19 cellular contexts compared by ENCODE assay signal in the genomic region with DNA sequence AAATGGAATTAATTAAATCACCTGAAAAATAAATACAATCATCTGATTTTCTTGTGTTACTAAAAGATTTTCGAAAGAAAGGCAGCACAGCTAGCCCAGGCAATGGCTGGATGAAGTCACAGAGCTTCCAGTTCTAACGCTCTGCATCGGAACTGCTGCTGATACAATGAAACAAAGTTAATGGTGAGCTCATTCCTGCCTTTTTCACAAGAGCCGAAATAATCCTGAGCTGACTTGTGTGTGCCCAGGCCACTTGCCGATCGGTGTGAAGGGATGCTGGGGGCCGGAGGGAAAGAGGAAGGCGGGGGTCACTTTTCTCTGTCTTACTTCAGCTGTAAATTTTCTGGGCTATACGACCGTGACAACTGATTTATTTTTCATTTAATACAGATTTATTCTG.
"Had no signal": no experiment of that assay in that cellular context is flagged by ENCODE, and none has a peak within 500 bp of the region (broad histone marks: within the 10 kb centered on the region; RNA-seq: fewer than 3 reads in every experiment).

No MANE protein-coding gene starts in this region.

- H3K27me3 ChIP-seq: adrenal gland, esophagus squamous epithelium, gastroesophageal sphincter, tibial nerve had no signal

- H3K9me3 Mint-ChIP-seq: activated CD4-positive, alpha-beta T cell treated with anti-CD3 and anti-CD28 coated beads, Interleukin-2, amount 10 ng/mL, durations not matched to agents 7 days and 5 days; activated CD8-positive, alpha-beta T cell treated with anti-CD3 and anti-CD28 coated beads for 36 hours had no signal

- H3K36me3 ChIP-seq: adrenal gland, esophagus squamous epithelium, gastroesophageal sphincter, tibial nerve had no signal

- ATAC-seq: activated CD4-positive, CD25-positive, alpha-beta regulatory T cell treated with anti-CD3 and anti-CD28 coated beads, Interleukin-2, amount 50 U/mL, for 24 hours; activated CD8-positive, alpha-beta memory T cell treated with anti-CD3 and anti-CD28 coated beads, Interleukin-2, amount 10 ng/mL, durations not matched to agents 7 days and 5 days; activated CD8-positive, alpha-beta T cell treated with anti-CD3 and anti-CD28 coated beads for 36 hours; gastroesophageal sphincter; left ventricle myocardium superior; stimulated activated naive CD8-positive, alpha-beta T cell treated with anti-CD3 and anti-CD28 coated beads, Interleukin-15, amount 100 ng/mL, for 72 hours had no signal

- H3K36me3 Mint-ChIP-seq: activated CD8-positive, alpha-beta memory T cell treated with anti-CD3 and anti-CD28 coated beads, Interleukin-2, amount 10 ng/mL, durations not matched to agents 7 days and 5 days; activated naive CD8-positive, alpha-beta T cell had no signal

- DNase-seq: activated CD4-positive, alpha-beta T cell treated with anti-CD3 and anti-CD28 coated beads, Interleukin-2, amount 10 ng/mL, durations not matched to agents 7 days and 5 days; activated CD8-positive, alpha-beta memory T cell treated with anti-CD3 and anti-CD28 coated beads, Interleukin-2, amount 10 ng/mL, durations not matched to agents 7 days and 5 days; activated CD8-positive, alpha-beta T cell treated with anti-CD3 and anti-CD28 coated beads for 36 hours; adrenal gland; cerebellar nuclear complex; esophagus squamous epithelium; head of caudate nucleus; left ventricle myocardium superior; nephron progenitor cell; posterior cingulate gyrus; stimulated activated CD4-positive, alpha-beta T cell treated with anti-CD3 and anti-CD28 coated beads, Interleukin-1b, Interleukin-23, amount 100 ng/mL, for 48 hours; stimulated activated naive CD8-positive, alpha-beta T cell treated with anti-CD3 and anti-CD28 coated beads, Interleukin-15, amount 100 ng/mL, for 72 hours had no signal

- H3K27me3 Mint-ChIP-seq: activated naive CD8-positive, alpha-beta T cell had no signal

- H3K4me1 Mint-ChIP-seq: activated CD4-positive, alpha-beta T cell treated with anti-CD3 and anti-CD28 coated beads, Interleukin-2, amount 10 ng/mL, durations not matched to agents 7 days and 5 days; activated CD8-positive, alpha-beta memory T cell treated with anti-CD3 and anti-CD28 coated beads, Interleukin-2, amount 10 ng/mL, durations not matched to agents 7 days and 5 days; stimulated activated naive CD8-positive, alpha-beta T cell treated with anti-CD3 and anti-CD28 coated beads, Interleukin-15, amount 100 ng/mL, for 72 hours had no signal

- H3K27ac ChIP-seq: adrenal gland, coronary artery, esophagus squamous epithelium, gastroesophageal sphincter, skin epidermis, tibial nerve, VCaP had no signal

- H3K9me3 ChIP-seq: adrenal gland, esophagus squamous epithelium, gastroesophageal sphincter, tibial nerve had no signal

- H3K27ac Mint-ChIP-seq: activated CD4-positive, alpha-beta T cell treated with anti-CD3 and anti-CD28 coated beads, Interleukin-2, amount 10 ng/mL, durations not matched to agents 7 days and 5 days; activated CD8-positive, alpha-beta memory T cell treated with anti-CD3 and anti-CD28 coated beads, Interleukin-2, amount 10 ng/mL, durations not matched to agents 7 days and 5 days; activated CD8-positive, alpha-beta T cell treated with anti-CD3 and anti-CD28 coated beads for 36 hours; activated naive CD8-positive, alpha-beta T cell; nephron progenitor cell; stimulated activated naive CD8-positive, alpha-beta T cell treated with anti-CD3 and anti-CD28 coated beads, Interleukin-15, amount 100 ng/mL, for 72 hours had no signal

- H3K4me1 ChIP-seq: adrenal gland, esophagus squamous epithelium, gastroesophageal sphincter, tibial nerve had no signal

- H3K4me3 Mint-ChIP-seq: activated CD4-positive, alpha-beta T cell treated with anti-CD3 and anti-CD28 coated beads, Interleukin-2, amount 10 ng/mL, durations not matched to agents 7 days and 5 days; activated CD8-positive, alpha-beta memory T cell treated with anti-CD3 and anti-CD28 coated beads, Interleukin-2, amount 10 ng/mL, durations not matched to agents 7 days and 5 days; activated CD8-positive, alpha-beta T cell treated with anti-CD3 and anti-CD28 coated beads for 36 hours; activated naive CD8-positive, alpha-beta T cell; nephron progenitor cell; stimulated activated naive CD8-positive, alpha-beta T cell treated with anti-CD3 and anti-CD28 coated beads, Interleukin-15, amount 100 ng/mL, for 72 hours had no signal

- H3K4me3 ChIP-seq: adrenal gland, coronary artery, esophagus squamous epithelium, gastroesophageal sphincter, skin epidermis, tibial nerve had no signal
